In genomic region chr10:70457759-70458305, GRCh38 we compare ENCODE assay signal across 14 cellular contexts. TPM values are rescaled to one million over a fixed set of nuclear protein-coding genes. Genes with fewer than 3 reads are reported as not detected.
A peak's percentile ranks its signal among the peaks of the same experiment; 100 is the strongest.
DNase-seq lines count a peak whose midpoint lies in the region; ATAC-seq, FAIRE-seq and TF ChIP-seq lines count a peak whose summit lies in the region.
"Had no signal": no experiment of that assay in that cellular context is flagged by ENCODE, and none has a peak within 500 bp of the region (broad histone marks: within the 10 kb centered on the region; RNA-seq: fewer than 3 reads in every experiment).

No MANE protein-coding gene starts in this region.

- H3K9me3 ChIP-seq in heart right ventricle (no peaks in the 10 kb centered on the region), endothelial cell of umbilical vein (replicated peaks; ENCODE audit: control insufficient read depth, insufficient read depth, low read length) (no peaks in the 10 kb centered on the region), neuron (ENCODE audit: low read length) (no peaks in the 10 kb centered on the region), upper lobe of left lung (no peaks in the 10 kb centered on the region)
- H3K9me3 ChIP-seq: mucosa of descending colon had no signal

- no peak overlapping the region for H3K9ac ChIP-seq in endothelial cell of umbilical vein (replicated peaks; ENCODE audit: extremely low read depth, insufficient read depth, low read length)

- dilution Hi-C loops in endothelial cell of umbilical vein (cut with MboI; ENCODE audit: extremely low pct_ligation_motif_present, low sequenced_read_pairs), result no loop called here

- BruUV-seq in endothelial cell of umbilical vein (replicated peaks; lab: Mats Ljungman, UMichigan), result no TSS peak

- WGBS in heart right ventricle, 2 donors, result 55 to 59% methylated on average over 17 of the region's 17 CpGs
- 42 to 50% methylated on average over 17 of the region's 17 CpGs for WGBS in upper lobe of left lung, 2 donors

- CTCF ChIA-PET in endothelial cell of umbilical vein (lab: Charles Lee), result interaction anchor here (1.0 to 7.7 kb wide), 4 partner anchors 12 to 236 kb away, joined by 3 to 196 read pairs (median 7); no protein-coding TSS in a partner anchor

- H3K36me3 ChIP-seq in heart right ventricle (no peaks in the 10 kb centered on the region), endothelial cell of umbilical vein (ENCODE audit: control insufficient read depth in 2 of 2, extremely low read depth in 1 of 2, insufficient read depth in 2 of 2, low read length in 2 of 2) (no peaks in the 10 kb centered on the region), neuron (ENCODE audit: insufficient read depth, low read length) (no peaks in the 10 kb centered on the region), upper lobe of left lung (no peaks in the 10 kb centered on the region)

- peak overlapping the region; percentile 47 to 93 (median 83) for H3K27ac ChIP-seq in heart right ventricle
- H3K27ac ChIP-seq in endothelial cell of umbilical vein (ENCODE audit: insufficient read depth, low read depth, low read length), result no peak overlapping the region
- H3K27ac ChIP-seq in upper lobe of left lung, result peak overlapping the region in 2 of 4 donors; percentile 65 to 66

- H3K9me1 ChIP-seq in endothelial cell of umbilical vein (replicated peaks; ENCODE audit: control insufficient read depth, extremely low read depth, insufficient read depth, low read length), result no peaks in the 10 kb centered on the region

- H3K79me2 ChIP-seq in endothelial cell of umbilical vein (ENCODE audit: control insufficient read depth, insufficient read depth, low read length), result no peaks in the 10 kb centered on the region

- TF ChIP-seq POLR2A in endothelial cell of umbilical vein (IDR thresholded peaks at IDR 0.05; ENCODE audit: low read depth, low read length) (no peak), upper lobe of left lung (IDR thresholded peaks at IDR 0.05) (no peak)

- H2AFZ ChIP-seq in endothelial cell of umbilical vein (ENCODE audit: low read depth, low read length) (peak overlapping the region; percentile 10), neuron (ENCODE audit: low read depth, low read length) (no peak overlapping the region)

- POLR2A ChIA-PET in endothelial cell of umbilical vein (lab: Charles Lee), result no interaction called here

- H3K4me1 ChIP-seq in heart right ventricle, result peaks cover 9 to 51% (median 29%) of the 10 kb centered on the region in 9 donors
- H3K4me1 ChIP-seq in endothelial cell of umbilical vein (ENCODE audit: control insufficient read depth, extremely low read depth, insufficient read depth, low read length), result no peaks in the 10 kb centered on the region
- H3K4me1 ChIP-seq in neuron (ENCODE audit: insufficient read depth, low read length), result peaks cover 20% of the 10 kb centered on the region
- H3K4me1 ChIP-seq in upper lobe of left lung, result peaks cover 25 to 31% (median 27%) of the 10 kb centered on the region in 4 donors

- intact Hi-C loops in heart right ventricle (cut with DNase I) (loop anchor here in 3 of 10 donors (2.0 to 10.0 kb wide), 4 partner anchors 27 to 427 kb away; partner anchors contain the start of genes EIF4EBP2 (in 1 of the 3) and PCBD1 (in 1 of the 3)), Right ventricle myocardium inferior (cut with DNase I) (loop anchor here (2.0 kb wide), 1 partner anchor 27 kb away; no protein-coding TSS in a partner anchor), endothelial cell of umbilical vein (cut with micrococcal nuclease) (no loop called here), head of caudate nucleus (cut with DNase I) (no loop called here)

- peak overlapping the region in 9 of 10 donors; percentile 36 to 57 (median 54) for H3K4me3 ChIP-seq in heart right ventricle
- no peak overlapping the region for H3K4me3 ChIP-seq in endothelial cell of umbilical vein (replicated peaks in 1 of 3; ENCODE audit: insufficient read depth in 1 of 3, low read depth in 1 of 3, low read length in 3 of 3)
- H3K4me3 ChIP-seq in neuron (ENCODE audit: low read length), result peak overlapping the region; percentile 26
- H3K4me3 ChIP-seq in upper lobe of left lung, result peak overlapping the region in 3 of 4 donors; percentile 26 to 43 (median 37)
- H3K4me3 ChIP-seq: mucosa of descending colon had no signal

- H3K27me3 ChIP-seq in heart right ventricle (peaks cover 0 to 34% (median 0%) of the 10 kb centered on the region in 7 donors), endothelial cell of umbilical vein (ENCODE audit: control insufficient read depth in 2 of 2, insufficient read depth in 2 of 2, low read length in 2 of 2) (peaks cover 10 to 17% of the 10 kb centered on the region in 2 experiments), neuron (ENCODE audit: insufficient read depth, low read length) (peaks cover 38% of the 10 kb centered on the region), upper lobe of left lung (peaks cover 0 to 12% (median 0%) of the 10 kb centered on the region in 4 donors)

- no peak for FAIRE-seq in endothelial cell of umbilical vein (lab: Jason Lieb, UNC)

- TF ChIP-seq EP300 in upper lobe of left lung (IDR thresholded peaks at IDR 0.05), result no peak

- H3K4me2 ChIP-seq in endothelial cell of umbilical vein (ENCODE audit: insufficient read depth, low read length), result no peak overlapping the region

- H4K20me1 ChIP-seq in endothelial cell of umbilical vein (replicated peaks; ENCODE audit: control insufficient read depth, extremely low read depth, insufficient read depth, low read length), result no peaks in the 10 kb centered on the region

- TF ChIP-seq CTCF in heart right ventricle (IDR thresholded peaks at IDR 0.05) (peak in 1 of 9 donors; percentile 5), endothelial cell of umbilical vein (IDR thresholded peaks at IDR 0.05; ENCODE audit: extremely low read depth in 1 of 2, insufficient read depth in 1 of 2, low read depth in 1 of 2, low read length in 2 of 2) (no peak), upper lobe of left lung (IDR thresholded peaks at IDR 0.05) (no peak)

- DNase-seq in heart right ventricle (no peak), Right ventricle myocardium inferior (ENCODE audit: missing footprints) (no peak), endothelial cell of umbilical vein (ENCODE audit: low read depth, low spot score) (no peak), upper lobe of left lung (no peak), head of caudate nucleus (no peak)
- no peak for DNase-seq in activated CD4-positive, alpha-beta T cell treated with anti-CD3 and anti-CD28 coated beads for 4 hours
- DNase-seq: DND-41 had no signal

- ATAC-seq in heart right ventricle, result no peak
- no peak for ATAC-seq in Right ventricle myocardium inferior
- no peak for ATAC-seq in upper lobe of left lung (ENCODE audit: low FRiP score in 2 of 2)
- no peak for ATAC-seq in GM19023 (IDR thresholded peaks at IDR 0.05; ENCODE audit: unreplicated experiment)

TF ChIP-seq in endothelial cell of umbilical vein, 7 proteins besides CTCF, POLR2A, EP300 and RAD21 (continues in another document):
- TF ChIP-seq, protein P1, sequence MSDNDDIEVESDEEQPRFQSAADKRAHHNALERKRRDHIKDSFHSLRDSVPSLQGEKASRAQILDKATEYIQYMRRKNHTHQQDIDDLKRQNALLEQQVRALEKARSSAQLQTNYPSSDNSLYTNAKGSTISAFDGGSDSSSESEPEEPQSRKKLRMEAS (IDR thresholded peaks at IDR 0.05; ENCODE audit: insufficient read depth, insufficient read length), result no peak
- no peak for TF ChIP-seq GATA2 (IDR thresholded peaks at IDR 0.05; ENCODE audit: insufficient read depth, insufficient read length, low read depth, low read length)
- TF ChIP-seq JUN (IDR thresholded peaks at IDR 0.05; ENCODE audit: borderline replicate concordance, insufficient read depth, insufficient read length, low read depth), result no peak
- TF ChIP-seq POLR2AphosphoS5 (IDR thresholded peaks at IDR 0.05; ENCODE audit: insufficient read depth, low read depth, low read length), result no peak

RNA-seq across cellular contexts. Expression of gene NODAL, which starts 16.4 kb away (rescaled TPM):
- total RNA-seq in heart right ventricle (under 1 TPM in 1 of 10 donors, not detected in 9; 0.29 TPM), Right ventricle myocardium inferior (not detected), endothelial cell of umbilical vein (not detected in 2 replicates), upper lobe of left lung (not detected)
- polyA plus RNA-seq in heart right ventricle (under 1 TPM in 1 of 2 donors, not detected in 1; 0.04 TPM), endothelial cell of umbilical vein (not detected in 2 replicates)
- not detected in 2 replicates for polyA plus RNA-seq in endothelial cell of umbilical vein (2011; cell fraction: cytosol; rRNA removed)
- not detected in 2 replicates for polyA plus RNA-seq in endothelial cell of umbilical vein (2011; cell fraction: nucleus; rRNA removed)
- not detected in 2 replicates for polyA plus RNA-seq in endothelial cell of umbilical vein (2012)
- polyA minus RNA-seq in endothelial cell of umbilical vein, result not detected in 2 replicates
- not detected for polyA minus RNA-seq in endothelial cell of umbilical vein (2011; cell fraction: cytosol; rRNA and poly(A)+ RNA removed)
- polyA minus RNA-seq in endothelial cell of umbilical vein (2011; cell fraction: nucleus; rRNA and poly(A)+ RNA removed), result not detected in 2 replicates
- total RNA-seq: activated CD4-positive, alpha-beta T cell treated with anti-CD3 and anti-CD28 coated beads for 36 hours; glomerular endothelial cell; mucosa of descending colon; SK-MEL-5 had no signal
- polyA plus RNA-seq: AG04450 had no signal

RNA-seq across cellular contexts. Expression of gene PALD1, which starts 20.7 kb away (rescaled TPM):
- total RNA-seq in heart right ventricle (10 to 100 TPM in 1 of 10 donors, 1 to 10 TPM in 9; 4.8 to 10.3 (median 6.1) TPM), Right ventricle myocardium inferior (5.1 TPM), endothelial cell of umbilical vein (62.1 and 73.3 TPM in 2 replicates), upper lobe of left lung (10 to 100 TPM in 5 of 6 donors, 1 to 10 TPM in 1; 8.9 to 25.4 (median 13.4) TPM)
- polyA plus RNA-seq in heart right ventricle (1 to 10 TPM; 4.1 to 5.6 TPM), endothelial cell of umbilical vein (16.6 and 20.7 TPM in 2 replicates)
- 11.0 and 14.2 TPM in 2 replicates for polyA plus RNA-seq in endothelial cell of umbilical vein (2011; cell fraction: cytosol; rRNA removed)
- 36.2 and 39.1 TPM in 2 replicates for polyA plus RNA-seq in endothelial cell of umbilical vein (2011; cell fraction: nucleus; rRNA removed)
- polyA plus RNA-seq in endothelial cell of umbilical vein (2012), result 8.0 and 14.0 TPM in 2 replicates
- polyA minus RNA-seq in endothelial cell of umbilical vein, result 22.8 and 25.4 TPM in 2 replicates
- polyA minus RNA-seq in endothelial cell of umbilical vein (2011; cell fraction: cytosol; rRNA and poly(A)+ RNA removed), result not detected
- 10.0 and 13.9 TPM in 2 replicates for polyA minus RNA-seq in endothelial cell of umbilical vein (2011; cell fraction: nucleus; rRNA and poly(A)+ RNA removed)

RNA-seq across cellular contexts. Expression of gene EIF4EBP2, which starts 53.9 kb away (rescaled TPM):
- total RNA-seq in heart right ventricle (100 to 1,000 TPM in 3 of 10 donors, 10 to 100 TPM in 7; 70.1 to 128 (median 81.9) TPM), Right ventricle myocardium inferior (91.6 TPM), endothelial cell of umbilical vein (46.6 and 47.0 TPM in 2 replicates), upper lobe of left lung (10 to 100 TPM; 36.3 to 85.1 (median 58.9) TPM)
- polyA plus RNA-seq in heart right ventricle (10 to 100 TPM; 17.3 to 18.6 TPM), endothelial cell of umbilical vein (13.9 and 18.2 TPM in 2 replicates)
- polyA plus RNA-seq in endothelial cell of umbilical vein (2011; cell fraction: cytosol; rRNA removed), result 17.6 and 19.9 TPM in 2 replicates
- polyA plus RNA-seq in endothelial cell of umbilical vein (2011; cell fraction: nucleus; rRNA removed), result 13.5 and 15.6 TPM in 2 replicates
- polyA plus RNA-seq in endothelial cell of umbilical vein (2012), result 29.8 and 35.4 TPM in 2 replicates
- polyA minus RNA-seq in endothelial cell of umbilical vein, result 41.3 and 43.9 TPM in 2 replicates
- 22.1 TPM for polyA minus RNA-seq in endothelial cell of umbilical vein (2011; cell fraction: cytosol; rRNA and poly(A)+ RNA removed)
- polyA minus RNA-seq in endothelial cell of umbilical vein (2011; cell fraction: nucleus; rRNA and poly(A)+ RNA removed), result 13.1 and 20.5 TPM in 2 replicates

Comparison
In these comparisons a context has a peak if more than half of its experiments do, and no peak if none do; other contexts are left out.
1. H3K4me3 ChIP-seq: peak in heart right ventricle (9 of 10), neuron (single experiment) and upper lobe of left lung (3 of 4); none in endothelial cell of umbilical vein (0 of 3).